In the genomic region with DNA sequence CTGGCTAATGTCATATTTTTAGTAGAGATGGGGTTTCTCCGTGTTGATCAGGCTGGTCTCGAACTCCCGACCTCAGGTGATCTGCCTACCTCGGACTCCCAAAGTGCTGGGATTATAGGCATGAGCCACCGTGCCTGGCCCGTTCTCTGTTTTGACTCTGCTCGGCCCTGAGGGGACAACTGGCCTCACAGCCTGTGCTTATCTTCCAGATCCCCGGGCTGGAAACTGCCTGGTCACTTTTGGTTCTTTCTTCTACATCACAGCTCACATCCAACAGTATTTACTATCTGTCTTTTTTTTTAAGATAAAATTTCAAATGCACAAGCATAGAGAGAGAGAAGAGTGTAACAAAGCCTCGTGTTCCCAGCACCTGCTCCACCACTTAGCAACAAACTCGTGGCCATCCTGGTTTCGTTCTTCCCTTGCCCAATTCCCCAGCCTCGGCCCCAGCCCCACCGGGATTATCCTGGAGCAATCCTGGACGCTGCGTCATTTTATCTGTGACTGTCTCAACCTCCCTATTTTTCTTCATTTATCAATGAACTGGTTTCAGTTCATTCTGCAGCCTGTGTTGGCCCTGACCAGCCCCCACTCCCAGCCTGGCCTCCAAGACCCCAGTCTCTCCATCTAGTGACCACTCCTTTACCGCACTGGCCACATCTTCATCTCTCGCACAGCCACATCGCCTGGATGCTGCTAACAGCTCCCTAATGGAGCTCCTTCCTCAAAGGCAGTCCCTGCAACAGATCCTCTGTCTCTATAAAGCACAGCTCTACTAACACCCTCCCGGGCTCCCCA, we compare ENCODE assay signal across 2 cellular contexts.
TF ChIP-seq lines count a peak whose summit lies in the region.

No MANE protein-coding gene starts in this region.

TF ChIP-seq in HepG2, 621 proteins besides CTCF, POLR2A, EP300 and RAD21:
- TF ChIP-seq SNAI1 (CRISPR knock-in tag; IDR thresholded peaks at IDR 0.05; ENCODE audit: borderline replicate concordance) (no peak), U2AF2 (IDR thresholded peaks at IDR 0.05; ENCODE audit: low read depth, low read length) (no peak), JUNB (CRISPR knock-in tag; IDR thresholded peaks at IDR 0.05; ENCODE audit: borderline replicate concordance) (no peak), ATF7 (IDR thresholded peaks at IDR 0.05) (no peak), ATF7 (CRISPR knock-in tag; IDR thresholded peaks at IDR 0.05) (no peak), TBP (CRISPR knock-in tag; IDR thresholded peaks at IDR 0.05) (no peak), ZNF850 (CRISPR knock-in tag; conservative IDR thresholded peaks at IDR 0.05) (no peak), ZBTB1 (CRISPR knock-in tag; IDR thresholded peaks at IDR 0.05; ENCODE audit: borderline replicate concordance) (no peak), PAF1 (CRISPR knock-in tag; IDR thresholded peaks at IDR 0.05) (no peak), MAFF (IDR thresholded peaks at IDR 0.05; ENCODE audit: low read depth, low read length) (no peak), NFE2 (CRISPR knock-in tag; IDR thresholded peaks at IDR 0.05) (no peak), GZF1 (CRISPR knock-in tag; IDR thresholded peaks at IDR 0.05) (no peak), ZNF225 (CRISPR knock-in tag; IDR thresholded peaks at IDR 0.05) (no peak), ZNF468 (CRISPR knock-in tag; IDR thresholded peaks at IDR 0.05) (no peak)
- TF ChIP-seq, protein P1, sequence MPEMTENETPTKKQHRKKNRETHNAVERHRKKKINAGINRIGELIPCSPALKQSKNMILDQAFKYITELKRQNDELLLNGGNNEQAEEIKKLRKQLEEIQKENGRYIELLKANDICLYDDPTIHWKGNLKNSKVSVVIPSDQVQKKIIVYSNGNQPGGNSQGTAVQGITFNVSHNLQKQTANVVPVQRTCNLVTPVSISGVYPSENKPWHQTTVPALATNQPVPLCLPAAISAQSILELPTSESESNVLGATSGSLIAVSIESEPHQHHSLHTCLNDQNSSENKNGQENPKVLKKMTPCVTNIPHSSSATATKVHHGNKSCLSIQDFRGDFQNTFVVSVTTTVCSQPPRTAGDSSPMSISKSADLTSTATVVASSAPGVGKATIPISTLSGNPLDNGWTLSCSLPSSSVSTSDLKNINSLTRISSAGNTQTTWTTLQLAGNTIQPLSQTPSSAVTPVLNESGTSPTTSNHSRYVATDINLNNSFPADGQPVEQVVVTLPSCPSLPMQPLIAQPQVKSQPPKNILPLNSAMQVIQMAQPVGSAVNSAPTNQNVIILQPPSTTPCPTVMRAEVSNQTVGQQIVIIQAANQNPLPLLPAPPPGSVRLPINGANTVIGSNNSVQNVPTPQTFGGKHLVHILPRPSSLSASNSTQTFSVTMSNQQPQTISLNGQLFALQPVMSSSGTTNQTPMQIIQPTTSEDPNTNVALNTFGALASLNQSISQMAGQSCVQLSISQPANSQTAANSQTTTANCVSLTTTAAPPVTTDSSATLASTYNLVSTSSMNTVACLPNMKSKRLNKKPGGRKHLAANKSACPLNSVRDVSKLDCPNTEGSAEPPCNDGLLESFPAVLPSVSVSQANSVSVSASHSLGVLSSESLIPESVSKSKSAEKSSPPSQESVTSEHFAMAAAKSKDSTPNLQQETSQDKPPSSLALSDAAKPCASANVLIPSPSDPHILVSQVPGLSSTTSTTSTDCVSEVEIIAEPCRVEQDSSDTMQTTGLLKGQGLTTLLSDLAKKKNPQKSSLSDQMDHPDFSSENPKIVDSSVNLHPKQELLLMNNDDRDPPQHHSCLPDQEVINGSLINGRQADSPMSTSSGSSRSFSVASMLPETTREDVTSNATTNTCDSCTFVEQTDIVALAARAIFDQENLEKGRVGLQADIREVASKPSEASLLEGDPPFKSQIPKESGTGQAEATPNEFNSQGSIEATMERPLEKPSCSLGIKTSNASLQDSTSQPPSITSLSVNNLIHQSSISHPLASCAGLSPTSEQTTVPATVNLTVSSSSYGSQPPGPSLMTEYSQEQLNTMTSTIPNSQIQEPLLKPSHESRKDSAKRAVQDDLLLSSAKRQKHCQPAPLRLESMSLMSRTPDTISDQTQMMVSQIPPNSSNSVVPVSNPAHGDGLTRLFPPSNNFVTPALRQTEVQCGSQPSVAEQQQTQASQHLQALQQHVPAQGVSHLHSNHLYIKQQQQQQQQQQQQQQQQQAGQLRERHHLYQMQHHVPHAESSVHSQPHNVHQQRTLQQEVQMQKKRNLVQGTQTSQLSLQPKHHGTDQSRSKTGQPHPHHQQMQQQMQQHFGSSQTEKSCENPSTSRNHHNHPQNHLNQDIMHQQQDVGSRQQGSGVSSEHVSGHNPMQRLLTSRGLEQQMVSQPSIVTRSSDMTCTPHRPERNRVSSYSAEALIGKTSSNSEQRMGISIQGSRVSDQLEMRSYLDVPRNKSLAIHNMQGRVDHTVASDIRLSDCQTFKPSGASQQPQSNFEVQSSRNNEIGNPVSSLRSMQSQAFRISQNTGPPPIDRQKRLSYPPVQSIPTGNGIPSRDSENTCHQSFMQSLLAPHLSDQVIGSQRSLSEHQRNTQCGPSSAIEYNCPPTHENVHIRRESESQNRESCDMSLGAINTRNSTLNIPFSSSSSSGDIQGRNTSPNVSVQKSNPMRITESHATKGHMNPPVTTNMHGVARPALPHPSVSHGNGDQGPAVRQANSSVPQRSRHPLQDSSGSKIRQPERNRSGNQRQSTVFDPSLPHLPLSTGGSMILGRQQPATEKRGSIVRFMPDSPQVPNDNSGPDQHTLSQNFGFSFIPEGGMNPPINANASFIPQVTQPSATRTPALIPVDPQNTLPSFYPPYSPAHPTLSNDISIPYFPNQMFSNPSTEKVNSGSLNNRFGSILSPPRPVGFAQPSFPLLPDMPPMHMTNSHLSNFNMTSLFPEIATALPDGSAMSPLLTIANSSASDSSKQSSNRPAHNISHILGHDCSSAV (CRISPR knock-in tag; IDR thresholded peaks at IDR 0.05; ENCODE audit: borderline replicate concordance) = no peak
- TF ChIP-seq, protein P2, sequence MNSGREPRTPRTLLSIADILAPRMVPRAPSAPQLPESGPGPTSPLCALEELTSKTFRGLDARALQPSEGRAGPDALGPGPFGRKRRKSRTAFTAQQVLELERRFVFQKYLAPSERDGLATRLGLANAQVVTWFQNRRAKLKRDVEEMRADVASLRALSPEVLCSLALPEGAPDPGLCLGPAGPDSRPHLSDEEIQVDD (CRISPR knock-in tag; IDR thresholded peaks at IDR 0.05; ENCODE audit: borderline replicate concordance) = no peak
- TF ChIP-seq, protein P3, sequence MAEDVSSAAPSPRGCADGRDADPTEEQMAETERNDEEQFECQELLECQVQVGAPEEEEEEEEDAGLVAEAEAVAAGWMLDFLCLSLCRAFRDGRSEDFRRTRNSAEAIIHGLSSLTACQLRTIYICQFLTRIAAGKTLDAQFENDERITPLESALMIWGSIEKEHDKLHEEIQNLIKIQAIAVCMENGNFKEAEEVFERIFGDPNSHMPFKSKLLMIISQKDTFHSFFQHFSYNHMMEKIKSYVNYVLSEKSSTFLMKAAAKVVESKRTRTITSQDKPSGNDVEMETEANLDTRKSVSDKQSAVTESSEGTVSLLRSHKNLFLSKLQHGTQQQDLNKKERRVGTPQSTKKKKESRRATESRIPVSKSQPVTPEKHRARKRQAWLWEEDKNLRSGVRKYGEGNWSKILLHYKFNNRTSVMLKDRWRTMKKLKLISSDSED (CRISPR knock-in tag; IDR thresholded peaks at IDR 0.05) = no peak
- TF ChIP-seq, protein P4, sequence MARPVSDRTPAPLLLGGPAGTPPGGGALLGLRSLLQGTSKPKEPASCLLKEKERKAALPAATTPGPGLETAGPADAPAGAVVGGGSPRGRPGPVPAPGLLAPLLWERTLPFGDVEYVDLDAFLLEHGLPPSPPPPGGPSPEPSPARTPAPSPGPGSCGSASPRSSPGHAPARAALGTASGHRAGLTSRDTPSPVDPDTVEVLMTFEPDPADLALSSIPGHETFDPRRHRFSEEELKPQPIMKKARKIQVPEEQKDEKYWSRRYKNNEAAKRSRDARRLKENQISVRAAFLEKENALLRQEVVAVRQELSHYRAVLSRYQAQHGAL (CRISPR knock-in tag; IDR thresholded peaks at IDR 0.05; ENCODE audit: not compliant biosample characterization) = no peak

TF ChIP-seq in WTC11, 78 proteins besides CTCF, POLR2A, EP300 and RAD21:
- TF ChIP-seq MXD4 (CRISPR knock-in tag; IDR thresholded peaks at IDR 0.05; ENCODE audit: borderline replicate concordance) (no peak), CBFB (CRISPR knock-in tag; IDR thresholded peaks at IDR 0.05; ENCODE audit: low read depth) (no peak), SMAD4 (CRISPR knock-in tag; IDR thresholded peaks at IDR 0.05) (no peak), ZNF232 (CRISPR knock-in tag; IDR thresholded peaks at IDR 0.05) (no peak)
- TF ChIP-seq, protein P5, sequence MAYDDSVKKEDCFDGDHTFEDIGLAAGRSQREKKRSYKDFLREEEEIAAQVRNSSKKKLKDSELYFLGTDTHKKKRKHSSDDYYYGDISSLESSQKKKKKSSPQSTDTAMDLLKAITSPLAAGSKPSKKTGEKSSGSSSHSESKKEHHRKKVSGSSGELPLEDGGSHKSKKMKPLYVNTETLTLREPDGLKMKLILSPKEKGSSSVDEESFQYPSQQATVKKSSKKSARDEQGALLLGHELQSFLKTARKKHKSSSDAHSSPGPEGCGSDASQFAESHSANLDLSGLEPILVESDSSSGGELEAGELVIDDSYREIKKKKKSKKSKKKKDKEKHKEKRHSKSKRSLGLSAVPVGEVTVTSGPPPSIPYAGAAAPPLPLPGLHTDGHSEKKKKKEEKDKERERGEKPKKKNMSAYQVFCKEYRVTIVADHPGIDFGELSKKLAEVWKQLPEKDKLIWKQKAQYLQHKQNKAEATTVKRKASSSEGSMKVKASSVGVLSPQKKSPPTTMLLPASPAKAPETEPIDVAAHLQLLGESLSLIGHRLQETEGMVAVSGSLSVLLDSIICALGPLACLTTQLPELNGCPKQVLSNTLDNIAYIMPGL (CRISPR knock-in tag; IDR thresholded peaks at IDR 0.05) = no peak
- TF ChIP-seq, protein P6, sequence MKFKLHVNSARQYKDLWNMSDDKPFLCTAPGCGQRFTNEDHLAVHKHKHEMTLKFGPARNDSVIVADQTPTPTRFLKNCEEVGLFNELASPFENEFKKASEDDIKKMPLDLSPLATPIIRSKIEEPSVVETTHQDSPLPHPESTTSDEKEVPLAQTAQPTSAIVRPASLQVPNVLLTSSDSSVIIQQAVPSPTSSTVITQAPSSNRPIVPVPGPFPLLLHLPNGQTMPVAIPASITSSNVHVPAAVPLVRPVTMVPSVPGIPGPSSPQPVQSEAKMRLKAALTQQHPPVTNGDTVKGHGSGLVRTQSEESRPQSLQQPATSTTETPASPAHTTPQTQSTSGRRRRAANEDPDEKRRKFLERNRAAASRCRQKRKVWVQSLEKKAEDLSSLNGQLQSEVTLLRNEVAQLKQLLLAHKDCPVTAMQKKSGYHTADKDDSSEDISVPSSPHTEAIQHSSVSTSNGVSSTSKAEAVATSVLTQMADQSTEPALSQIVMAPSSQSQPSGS (CRISPR knock-in tag; IDR thresholded peaks at IDR 0.05; ENCODE audit: borderline replicate concordance, low read depth) = no peak
- TF ChIP-seq, protein P7, sequence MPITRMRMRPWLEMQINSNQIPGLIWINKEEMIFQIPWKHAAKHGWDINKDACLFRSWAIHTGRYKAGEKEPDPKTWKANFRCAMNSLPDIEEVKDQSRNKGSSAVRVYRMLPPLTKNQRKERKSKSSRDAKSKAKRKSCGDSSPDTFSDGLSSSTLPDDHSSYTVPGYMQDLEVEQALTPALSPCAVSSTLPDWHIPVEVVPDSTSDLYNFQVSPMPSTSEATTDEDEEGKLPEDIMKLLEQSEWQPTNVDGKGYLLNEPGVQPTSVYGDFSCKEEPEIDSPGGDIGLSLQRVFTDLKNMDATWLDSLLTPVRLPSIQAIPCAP (CRISPR knock-in tag; IDR thresholded peaks at IDR 0.05) = no peak
- TF ChIP-seq, protein P8, sequence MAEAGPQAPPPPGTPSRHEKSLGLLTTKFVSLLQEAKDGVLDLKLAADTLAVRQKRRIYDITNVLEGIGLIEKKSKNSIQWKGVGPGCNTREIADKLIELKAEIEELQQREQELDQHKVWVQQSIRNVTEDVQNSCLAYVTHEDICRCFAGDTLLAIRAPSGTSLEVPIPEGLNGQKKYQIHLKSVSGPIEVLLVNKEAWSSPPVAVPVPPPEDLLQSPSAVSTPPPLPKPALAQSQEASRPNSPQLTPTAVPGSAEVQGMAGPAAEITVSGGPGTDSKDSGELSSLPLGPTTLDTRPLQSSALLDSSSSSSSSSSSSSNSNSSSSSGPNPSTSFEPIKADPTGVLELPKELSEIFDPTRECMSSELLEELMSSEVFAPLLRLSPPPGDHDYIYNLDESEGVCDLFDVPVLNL (CRISPR knock-in tag; IDR thresholded peaks at IDR 0.05; ENCODE audit: borderline replicate concordance, low read depth) = no peak
